ENCODE assay signal across 1 cellular context in the genomic region with DNA sequence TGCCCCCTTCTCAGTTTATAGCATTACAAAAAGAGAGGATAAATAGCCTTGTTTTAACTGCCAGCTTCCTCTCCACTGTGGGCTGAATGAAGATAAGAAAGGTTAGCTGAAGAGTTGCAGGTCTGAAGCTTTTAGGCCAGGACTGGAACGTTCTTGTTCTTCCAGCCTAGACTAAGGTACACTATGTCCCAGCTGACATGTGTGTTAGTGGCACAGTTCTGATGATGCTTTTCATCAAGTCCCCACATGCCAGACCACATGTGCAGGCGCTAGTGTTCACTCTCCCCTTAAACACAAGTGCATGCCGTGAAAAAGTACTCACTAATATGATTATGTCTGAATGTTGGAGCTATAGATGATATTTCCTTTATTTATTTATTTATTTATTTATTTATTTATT.
TF ChIP-seq lines count a peak whose summit lies in the region.

No MANE protein-coding gene starts in this region.

TF ChIP-seq in WTC11, 78 proteins besides CTCF, POLR2A, EP300 and RAD21 (continued from another document):
- TF ChIP-seq, protein P1, sequence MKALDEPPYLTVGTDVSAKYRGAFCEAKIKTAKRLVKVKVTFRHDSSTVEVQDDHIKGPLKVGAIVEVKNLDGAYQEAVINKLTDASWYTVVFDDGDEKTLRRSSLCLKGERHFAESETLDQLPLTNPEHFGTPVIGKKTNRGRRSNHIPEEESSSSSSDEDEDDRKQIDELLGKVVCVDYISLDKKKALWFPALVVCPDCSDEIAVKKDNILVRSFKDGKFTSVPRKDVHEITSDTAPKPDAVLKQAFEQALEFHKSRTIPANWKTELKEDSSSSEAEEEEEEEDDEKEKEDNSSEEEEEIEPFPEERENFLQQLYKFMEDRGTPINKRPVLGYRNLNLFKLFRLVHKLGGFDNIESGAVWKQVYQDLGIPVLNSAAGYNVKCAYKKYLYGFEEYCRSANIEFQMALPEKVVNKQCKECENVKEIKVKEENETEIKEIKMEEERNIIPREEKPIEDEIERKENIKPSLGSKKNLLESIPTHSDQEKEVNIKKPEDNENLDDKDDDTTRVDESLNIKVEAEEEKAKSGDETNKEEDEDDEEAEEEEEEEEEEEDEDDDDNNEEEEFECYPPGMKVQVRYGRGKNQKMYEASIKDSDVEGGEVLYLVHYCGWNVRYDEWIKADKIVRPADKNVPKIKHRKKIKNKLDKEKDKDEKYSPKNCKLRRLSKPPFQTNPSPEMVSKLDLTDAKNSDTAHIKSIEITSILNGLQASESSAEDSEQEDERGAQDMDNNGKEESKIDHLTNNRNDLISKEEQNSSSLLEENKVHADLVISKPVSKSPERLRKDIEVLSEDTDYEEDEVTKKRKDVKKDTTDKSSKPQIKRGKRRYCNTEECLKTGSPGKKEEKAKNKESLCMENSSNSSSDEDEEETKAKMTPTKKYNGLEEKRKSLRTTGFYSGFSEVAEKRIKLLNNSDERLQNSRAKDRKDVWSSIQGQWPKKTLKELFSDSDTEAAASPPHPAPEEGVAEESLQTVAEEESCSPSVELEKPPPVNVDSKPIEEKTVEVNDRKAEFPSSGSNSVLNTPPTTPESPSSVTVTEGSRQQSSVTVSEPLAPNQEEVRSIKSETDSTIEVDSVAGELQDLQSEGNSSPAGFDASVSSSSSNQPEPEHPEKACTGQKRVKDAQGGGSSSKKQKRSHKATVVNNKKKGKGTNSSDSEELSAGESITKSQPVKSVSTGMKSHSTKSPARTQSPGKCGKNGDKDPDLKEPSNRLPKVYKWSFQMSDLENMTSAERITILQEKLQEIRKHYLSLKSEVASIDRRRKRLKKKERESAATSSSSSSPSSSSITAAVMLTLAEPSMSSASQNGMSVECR (CRISPR knock-in tag; IDR thresholded peaks at IDR 0.05; ENCODE audit: borderline replicate concordance) = no peak
- TF ChIP-seq ZNF138 (CRISPR knock-in tag; conservative IDR thresholded peaks at IDR 0.05) = no peak
